Comparison of ENCODE assay signal across 21 cellular contexts in the genomic region with DNA sequence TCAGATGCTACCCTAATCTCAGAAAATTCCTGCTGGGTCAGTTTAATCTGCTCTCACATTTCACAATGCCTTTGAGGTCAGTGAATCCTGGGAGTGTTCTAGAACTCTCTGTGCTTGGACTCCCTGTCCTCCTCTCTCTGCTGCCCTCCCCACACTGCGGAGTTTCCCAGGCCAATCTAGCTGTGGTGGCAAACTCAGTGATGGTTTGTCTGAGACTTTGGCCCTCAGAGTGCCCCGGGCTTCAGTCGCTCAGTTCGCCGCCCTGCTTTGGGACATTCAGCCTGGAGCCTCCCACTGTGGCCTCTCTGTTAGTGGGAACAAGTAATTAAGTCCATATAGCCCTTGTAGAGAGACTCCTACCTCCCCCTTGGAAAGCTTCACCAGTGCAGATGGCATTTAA. TPM values are rescaled to one million over a fixed set of nuclear protein-coding genes. Genes with fewer than 3 reads are reported as not detected.
A peak's percentile ranks its signal among the peaks of the same experiment; 100 is the strongest.
DNase-seq lines count a peak whose midpoint lies in the region; ATAC-seq and TF ChIP-seq lines count a peak whose summit lies in the region.
"Had no signal": no experiment of that assay in that cellular context is flagged by ENCODE, and none has a peak within 500 bp of the region (broad histone marks: within the 10 kb centered on the region; RNA-seq: fewer than 3 reads in every experiment).

No MANE protein-coding gene starts in this region.

- peak in 1 of 3 donors; percentile 33 for ATAC-seq in natural killer cell
- ATAC-seq in natural killer cell treated with Interleukin-12 subunit alpha and Interleukin-12 subunit beta and Interleukin-15 and Interleukin-18, amount 100 ng/mL, for 72 hours, result no peak
- peak; percentile 62 for ATAC-seq in esophagus mucosa
- ATAC-seq: activated T-cell treated with anti-CD3 and anti-CD28 coated beads, Interleukin-2, amount 50 U/mL, for 72 hours; Panc1 had no signal

- peak overlapping the region; percentile 83 to 89 for H3K27ac Mint-ChIP-seq in natural killer cell
- H3K27ac Mint-ChIP-seq in natural killer cell treated with Interleukin-12 subunit alpha and Interleukin-12 subunit beta and Interleukin-15 and Interleukin-18, amount 100 ng/mL, for 72 hours, result peak overlapping the region in 1 of 2 donors; percentile 95
- H3K27ac Mint-ChIP-seq in activated naive CD8-positive, alpha-beta T cell treated with anti-CD3 and anti-CD28 coated beads for 36 hours, result no peak overlapping the region
- H3K27ac Mint-ChIP-seq: activated CD4-positive, alpha-beta memory T cell treated with anti-CD3 and anti-CD28 coated beads for 36 hours; activated T-cell treated with anti-CD3 and anti-CD28 coated beads, Interleukin-2, amount 50 U/mL, for 72 hours had no signal

- no peak overlapping the region for H3K4me3 ChIP-seq in vagina

- TF ChIP-seq POLR2A in vagina (IDR thresholded peaks at IDR 0.05), result no peak

- peaks cover 8% of the 10 kb centered on the region for H3K36me3 Mint-ChIP-seq in natural killer cell
- no peaks in the 10 kb centered on the region for H3K36me3 Mint-ChIP-seq in natural killer cell treated with Interleukin-12 subunit alpha and Interleukin-12 subunit beta and Interleukin-15 and Interleukin-18, amount 100 ng/mL, for 72 hours
- H3K36me3 Mint-ChIP-seq in activated naive CD8-positive, alpha-beta T cell treated with anti-CD3 and anti-CD28 coated beads for 36 hours, result no peaks in the 10 kb centered on the region
- H3K36me3 Mint-ChIP-seq: activated CD4-positive, alpha-beta memory T cell treated with anti-CD3 and anti-CD28 coated beads for 36 hours had no signal

- H3K27me3 ChIP-seq in vagina, result no peaks in the 10 kb centered on the region

- H3K27me3 Mint-ChIP-seq in natural killer cell (ENCODE audit: low read depth in 2 of 2), result no peaks in the 10 kb centered on the region
- no peaks in the 10 kb centered on the region for H3K27me3 Mint-ChIP-seq in natural killer cell treated with Interleukin-12 subunit alpha and Interleukin-12 subunit beta and Interleukin-15 and Interleukin-18, amount 100 ng/mL, for 72 hours
- peaks cover 25% of the 10 kb centered on the region for H3K27me3 Mint-ChIP-seq in activated naive CD8-positive, alpha-beta T cell treated with anti-CD3 and anti-CD28 coated beads for 36 hours

- intact Hi-C loops in natural killer cell (cut with micrococcal nuclease) (loop anchor here (10.0 kb wide), 1 partner anchor 46 kb away; no protein-coding TSS in a partner anchor), vagina (cut with DNase I) (loop anchor here (10.0 kb wide), 1 partner anchor 334 kb away; no protein-coding TSS in a partner anchor)

- H3K36me3 ChIP-seq in vagina, result no peaks in the 10 kb centered on the region

- H3K27ac ChIP-seq in vagina, result peak overlapping the region; percentile 20
- H3K27ac ChIP-seq: VCaP had no signal

- peaks cover 23% of the 10 kb centered on the region for H3K4me1 ChIP-seq in vagina

- peak overlapping the region; percentile 78 for H3K4me3 Mint-ChIP-seq in natural killer cell
- no peak overlapping the region for H3K4me3 Mint-ChIP-seq in natural killer cell treated with Interleukin-12 subunit alpha and Interleukin-12 subunit beta and Interleukin-15 and Interleukin-18, amount 100 ng/mL, for 72 hours
- no peak overlapping the region for H3K4me3 Mint-ChIP-seq in activated naive CD8-positive, alpha-beta T cell treated with anti-CD3 and anti-CD28 coated beads for 36 hours
- H3K4me3 Mint-ChIP-seq: activated CD4-positive, alpha-beta memory T cell treated with anti-CD3 and anti-CD28 coated beads for 36 hours; activated T-cell treated with anti-CD3 and anti-CD28 coated beads, Interleukin-2, amount 50 U/mL, for 72 hours had no signal

- no peaks in the 10 kb centered on the region for H3K9me3 ChIP-seq in vagina

- H3K4me1 Mint-ChIP-seq in natural killer cell, result peaks cover 55 to 56% of the 10 kb centered on the region in 2 donors
- H3K4me1 Mint-ChIP-seq in natural killer cell treated with Interleukin-12 subunit alpha and Interleukin-12 subunit beta and Interleukin-15 and Interleukin-18, amount 100 ng/mL, for 72 hours (ENCODE audit: low read depth in 2 of 2), result peaks cover 29 to 41% of the 10 kb centered on the region in 2 donors
- H3K4me1 Mint-ChIP-seq in activated naive CD8-positive, alpha-beta T cell treated with anti-CD3 and anti-CD28 coated beads for 36 hours, result no peaks in the 10 kb centered on the region

- DNase-seq in natural killer cell (no peak), myocyte (ENCODE audit: low read depth) (peak; percentile 61), vagina (ENCODE audit: extremely low spot score in 2 of 2) (peak in 1 of 2 donors; percentile 79), NCI-H2081 treated with DMSO at 0.1 percent for 48 hours (lab: John Stamatoyannopoulos, UW) (no peak), DMS153 (lab: John Stamatoyannopoulos, UW) (no peak)
- no peak for DNase-seq in natural killer cell treated with Interleukin-12 subunit alpha and Interleukin-12 subunit beta and Interleukin-15 and Interleukin-18, amount 100 ng/mL, for 72 hours (ENCODE audit: low spot score)
- DNase-seq in activated naive CD8-positive, alpha-beta T cell treated with anti-CD3 and anti-CD28 coated beads for 36 hours, result no peak
- DNase-seq: activated CD4-positive, alpha-beta memory T cell treated with anti-CD3 and anti-CD28 coated beads for 36 hours; activated T-cell treated with anti-CD3 and anti-CD28 coated beads, Interleukin-2, amount 50 U/mL, for 72 hours; cerebellar nuclear complex; COR-L47; NCI-H1092 had no signal

- TF ChIP-seq CTCF in natural killer cell (IDR thresholded peaks at IDR 0.05), result no peak
- TF ChIP-seq CTCF in vagina (IDR thresholded peaks at IDR 0.05), result no peak

- H3K9me3 Mint-ChIP-seq in natural killer cell, result no peaks in the 10 kb centered on the region
- no peaks in the 10 kb centered on the region for H3K9me3 Mint-ChIP-seq in natural killer cell treated with Interleukin-12 subunit alpha and Interleukin-12 subunit beta and Interleukin-15 and Interleukin-18, amount 100 ng/mL, for 72 hours
- no peaks in the 10 kb centered on the region for H3K9me3 Mint-ChIP-seq in activated naive CD8-positive, alpha-beta T cell treated with anti-CD3 and anti-CD28 coated beads for 36 hours
- H3K9me3 Mint-ChIP-seq: activated CD4-positive, alpha-beta memory T cell treated with anti-CD3 and anti-CD28 coated beads for 36 hours; activated T-cell treated with anti-CD3 and anti-CD28 coated beads, Interleukin-2, amount 50 U/mL, for 72 hours had no signal

RNA-seq across cellular contexts. Expression of a gene that starts 7.1 kb away (rescaled TPM):
- total RNA-seq in natural killer cell (under 1 TPM; 0.09 to 0.34 (median 0.13) TPM), esophagus mucosa (4.8 TPM), myocyte (1.0 and 1.8 TPM in 2 replicates), vagina (2.7 TPM)
- not detected for total RNA-seq in natural killer cell treated with Interleukin-12 subunit alpha and Interleukin-12 subunit beta and Interleukin-15 and Interleukin-18, amount 100 ng/mL, for 72 hours
- polyA plus RNA-seq in myocyte (2012), result 3.9 TPM
- total RNA-seq in activated naive CD8-positive, alpha-beta T cell treated with anti-CD3 and anti-CD28 coated beads for 36 hours, result under 1 TPM; 0.14 to 0.44 TPM
- total RNA-seq: mononuclear cell had no signal

RNA-seq across cellular contexts. Expression of a gene that starts 12.0 kb away (rescaled TPM):
- not detected for total RNA-seq in natural killer cell
- total RNA-seq in natural killer cell treated with Interleukin-12 subunit alpha and Interleukin-12 subunit beta and Interleukin-15 and Interleukin-18, amount 100 ng/mL, for 72 hours, result not detected
- total RNA-seq in esophagus mucosa, result not detected
- not detected in 2 replicates for total RNA-seq in myocyte
- polyA plus RNA-seq in myocyte (2012), result 0.25 TPM
- not detected for total RNA-seq in vagina
- not detected for total RNA-seq in activated naive CD8-positive, alpha-beta T cell treated with anti-CD3 and anti-CD28 coated beads for 36 hours
- total RNA-seq: activated CD4-positive, alpha-beta memory T cell treated with anti-CD3 and anti-CD28 coated beads for 36 hours; activated T-cell treated with anti-CD3 and anti-CD28 coated beads, Interleukin-2, amount 50 U/mL, for 72 hours; H4; mononuclear cell; posterior vena cava had no signal
- polyA plus RNA-seq: adipose tissue, AG04450, keratinocyte had no signal

RNA-seq across cellular contexts. Expression of a gene that starts 23.3 kb away (rescaled TPM):
- total RNA-seq in natural killer cell (100 to 1,000 TPM; 133 to 250 (median 143) TPM), esophagus mucosa (3.4 TPM), myocyte (not detected in 2 replicates), vagina (not detected)
- 10 to 100 TPM; 12.7 to 19.5 TPM for total RNA-seq in natural killer cell treated with Interleukin-12 subunit alpha and Interleukin-12 subunit beta and Interleukin-15 and Interleukin-18, amount 100 ng/mL, for 72 hours
- polyA plus RNA-seq in myocyte (2012), result not detected
- not detected for total RNA-seq in activated naive CD8-positive, alpha-beta T cell treated with anti-CD3 and anti-CD28 coated beads for 36 hours
- total RNA-seq: activated CD4-positive, alpha-beta memory T cell treated with anti-CD3 and anti-CD28 coated beads for 36 hours had no signal
- polyA plus RNA-seq: AG04450, keratinocyte had no signal

Comparison
In these comparisons a context has a peak if more than half of its experiments do, and no peak if none do; other contexts are left out.
1. RNA of a gene that starts 23.3 kb away (total RNA-seq): 133 to 250 TPM in natural killer cell; 12.7 to 19.5 TPM in natural killer cell treated with Interleukin-12 subunit alpha and Interleukin-12 subunit beta and Interleukin-15 and Interleukin-18, amount 100 ng/mL, for 72 hours, 3.4 TPM in esophagus mucosa (single experiment), not detected in activated naive CD8-positive, alpha-beta T cell treated with anti-CD3 and anti-CD28 coated beads for 36 hours, not detected in myocyte and not detected in vagina (single experiment); every median in the first group is over 4 times any median in the second.